In genomic region chr7:31910191-31910590, GRCh38 we compare ENCODE assay signal across 26 cellular contexts.
"Had no signal": no experiment of that assay in that cellular context is flagged by ENCODE, and none has a peak within 500 bp of the region (broad histone marks: within the 10 kb centered on the region; RNA-seq: fewer than 3 reads in every experiment).

No MANE protein-coding gene starts in this region.

- H3K27me3 ChIP-seq: colonic mucosa, gastrocnemius medialis, ovary, stomach, thyroid gland had no signal

- H3K9me3 ChIP-seq: colonic mucosa, gastrocnemius medialis, ovary, stomach, thyroid gland had no signal

- H3K4me3 ChIP-seq: colonic mucosa, gastrocnemius medialis, lung, ovary, smooth muscle cell, stomach, thyroid gland had no signal

- H3K4me1 ChIP-seq: colonic mucosa, stomach, thyroid gland had no signal

- H3K36me3 ChIP-seq: colonic mucosa, gastrocnemius medialis, ovary, stomach, thyroid gland had no signal

- ATAC-seq: esophagus mucosa; gastrocnemius medialis; left colon; natural killer cell; sciatic nerve; stimulated activated effector memory CD8-positive, alpha-beta T cell treated with anti-CD3 and anti-CD28 coated beads, Interleukin-12 subunit alpha, Interleukin-12 subunit beta, amount 100 ng/mL, for 72 hours had no signal

- DNase-seq: colonic mucosa; effector CD8-positive, alpha-beta T cell; endodermal cell; foreskin fibroblast; gastrocnemius medialis; hypothalamus; immature natural killer cell; islet precursor cell; kidney glomerular epithelial cell; left colon; natural killer cell; occipital lobe; ovary; retina; stimulated activated CD4-positive, alpha-beta T cell treated with anti-CD3 and anti-CD28 coated beads, Interleukin-12 subunit alpha, Interleukin-12 subunit beta, amount 100 ng/mL, for 4 hours; stimulated activated CD4-positive, alpha-beta T cell treated with anti-CD3 and anti-CD28 coated beads, Interleukin-1b, Interleukin-23, amount 100 ng/mL, for 48 hours; stimulated activated CD4-positive, alpha-beta T cell treated with anti-CD3 and anti-CD28 coated beads, Interleukin-4, amount 100 ng/mL, for 1 hour; stimulated activated naive CD4-positive, alpha-beta T cell treated with Interleukin-2 at 50 U/mL for 16 hours; stomach; thyroid gland had no signal

- H3K27ac ChIP-seq: colonic mucosa, epithelial cell of prostate, gastrocnemius medialis, ovary, stomach, thyroid gland had no signal
